Comparison of ENCODE assay signal across 9 cellular contexts in the genomic region with DNA sequence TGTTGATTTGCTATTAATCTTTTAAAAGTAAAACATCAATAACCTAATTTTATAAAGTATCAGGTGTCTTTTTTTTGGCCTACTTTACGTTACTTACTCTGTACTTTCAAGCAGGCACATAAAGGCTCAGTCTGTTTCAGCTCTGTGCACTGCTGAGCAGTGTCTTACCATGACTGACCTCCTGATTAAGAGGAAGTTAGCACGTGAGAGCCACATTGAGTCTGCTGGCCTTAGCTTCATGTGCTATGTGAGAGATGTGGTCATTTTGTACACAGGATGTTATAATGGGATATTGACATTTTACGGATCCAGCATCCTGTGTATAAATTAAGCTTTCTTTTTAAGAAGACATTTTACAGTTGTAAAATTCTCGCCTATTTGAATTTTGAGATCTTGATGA. TPM values are rescaled to one million over a fixed set of nuclear protein-coding genes. Genes with fewer than 3 reads are reported as not detected.
DNase-seq lines count a peak whose midpoint lies in the region; ATAC-seq, FAIRE-seq and TF ChIP-seq lines count a peak whose summit lies in the region.
"Had no signal": no experiment of that assay in that cellular context is flagged by ENCODE, and none has a peak within 500 bp of the region (broad histone marks: within the 10 kb centered on the region; RNA-seq: fewer than 3 reads in every experiment).

No MANE protein-coding gene starts in this region.

- no TSS peak for BruUV-seq in PC-3 (replicated peaks; lab: Mats Ljungman, UMichigan)

- peaks cover 95% of the 10 kb centered on the region for H3K79me2 ChIP-seq in PC-3 (ENCODE audit: low read length)

- peak; percentile 88 for ATAC-seq in HG02763 (IDR thresholded peaks at IDR 0.05; ENCODE audit: unreplicated experiment)
- peak; percentile 68; the same call in 1 of the 2 replicates for ATAC-seq in PC-3
- peak; percentile 56 to 84 (median 82) for ATAC-seq in heart right ventricle

- intact Hi-C loops in PC-3 (cut with micrococcal nuclease) (no loop called here), heart right ventricle (cut with DNase I) (no loop called here), ovary (cut with DNase I) (no loop called here)

- H3K9ac ChIP-seq in PC-3 (ENCODE audit: low read length), result no peak overlapping the region

- no peaks in the 10 kb centered on the region for H3F3A ChIP-seq in PC-3 (ENCODE audit: low read length, unreplicated experiment)

- WGBS in heart right ventricle, 2 donors, result 34 to 35% methylated on average over 4 of the region's 4 CpGs
- 60 to 65% (median 64%) methylated on average over 4 of the region's 4 CpGs for WGBS in ovary, 3 donors

- no peak overlapping the region for H2AFZ ChIP-seq in PC-3 (ENCODE audit: low read length)

- peak; percentile 22 for DNase-seq in DMS 273 (lab: John Stamatoyannopoulos, UW; ENCODE audit: unreplicated experiment)
- DNase-seq in DMS 273 treated with DMSO at 0.1 percent for 48 hours (lab: John Stamatoyannopoulos, UW), result no peak
- peak; percentile 4 for DNase-seq in PC-3
- DNase-seq in heart right ventricle, result no peak
- no peak for DNase-seq in H54 (ENCODE audit: insufficient read length, low spot score)
- DNase-seq in ovary, result no peak
- DNase-seq in cerebellar nuclear complex (lab: John Stamatoyannopoulos, UW), result no peak

- TF ChIP-seq EP300 in ovary (IDR thresholded peaks at IDR 0.05), result no peak

- H3K9me3 ChIP-seq in PC-3 (ENCODE audit: low read length) (no peaks in the 10 kb centered on the region), heart right ventricle (peaks cover 0 to 8% (median 0%) of the 10 kb centered on the region in 11 donors), ovary (no peaks in the 10 kb centered on the region)

- H4K20me1 ChIP-seq in PC-3 (ENCODE audit: low read length), result 0 out of 2 replicates have a peak, but pooled peaks cover 5% of the 10 kb centered on the region

- H3K4me3 ChIP-seq in PC-3 (ENCODE audit: low read length) (no peak overlapping the region), heart right ventricle (no peak overlapping the region), ovary (no peak overlapping the region)

- H3K27me3 ChIP-seq in PC-3 (ENCODE audit: low read length), result no peaks in the 10 kb centered on the region
- no peaks in the 10 kb centered on the region for H3K27me3 ChIP-seq in heart right ventricle
- H3K27me3 ChIP-seq in ovary, result no peaks in the 10 kb centered on the region

- CTCF ChIA-PET in PC-3 (lab: Charles Lee), result no interaction called here

- TF ChIP-seq POLR2A in H54 (IDR thresholded peaks at IDR 0.05; ENCODE audit: low read depth, low read length) (no peak), ovary (IDR thresholded peaks at IDR 0.05) (no peak)

- FAIRE-seq in H54 (lab: Jason Lieb, UNC), result no peak

- POLR2A ChIA-PET in PC-3 (lab: Charles Lee; ENCODE audit: unreplicated experiment), result no interaction called here

- no peaks in the 10 kb centered on the region for H3K9me2 ChIP-seq in PC-3 (replicated peaks; ENCODE audit: low read length)

- H3K27ac ChIP-seq in PC-3 (ENCODE audit: low read length), result no peak overlapping the region
- peak overlapping the region in 2 of 10 donors; percentile 9 to 13 for H3K27ac ChIP-seq in heart right ventricle
- H3K27ac ChIP-seq in ovary, result no peak overlapping the region
- H3K27ac ChIP-seq: 22Rv1 had no signal

- no peak overlapping the region for H3K4me2 ChIP-seq in PC-3 (ENCODE audit: low read length)

- H3K36me3 ChIP-seq in PC-3 (ENCODE audit: low read depth, low read length) (no peaks in the 10 kb centered on the region), heart right ventricle (no peaks in the 10 kb centered on the region), ovary (no peaks in the 10 kb centered on the region)

- TF ChIP-seq CTCF in PC-3 (conservative IDR thresholded peaks at IDR 0.05; ENCODE audit: low read depth, low read length), result no peak
- no peak for TF ChIP-seq CTCF in heart right ventricle (IDR thresholded peaks at IDR 0.05)
- no peak for TF ChIP-seq CTCF in ovary (IDR thresholded peaks at IDR 0.05)

- no peaks in the 10 kb centered on the region for H3K4me1 ChIP-seq in PC-3 (ENCODE audit: insufficient read depth, low read length)
- H3K4me1 ChIP-seq in heart right ventricle, result peaks cover 12 to 69% (median 50%) of the 10 kb centered on the region in 9 donors
- H3K4me1 ChIP-seq in ovary (ENCODE audit: insufficient read depth), result peaks cover 9% of the 10 kb centered on the region

RNA-seq across cellular contexts. Expression of gene ARID1B, which starts 31.9 kb away (rescaled TPM):
- total RNA-seq in PC-3 (2014; rRNA removed), result 24.1 and 24.2 TPM in 2 replicates
- 10 to 100 TPM; 39.0 to 63.2 (median 53.0) TPM for total RNA-seq in heart right ventricle
- 10 to 100 TPM; 11.2 to 14.5 TPM for polyA plus RNA-seq in heart right ventricle
- total RNA-seq in ovary, result 100 to 1,000 TPM in 6 of 7 donors, 10 to 100 TPM in 1; 96.3 to 144 (median 106) TPM
- 10 to 100 TPM; 33.2 to 58.5 TPM for polyA plus RNA-seq in ovary

Comparison
In these comparisons a context has a peak if more than half of its experiments do, and no peak if none do; other contexts are left out.
1. DNase-seq: peak in DMS 273 (single experiment) and PC-3 (single experiment); none in DMS 273 treated with DMSO at 0.1 percent for 48 hours (single experiment), heart right ventricle (0 of 2), H54 (single experiment), ovary (0 of 5) and cerebellar nuclear complex (0 of 2).
2. Peak in every context shown above with its lines, with median percentiles within 50 percentile points of each other: ATAC-seq.